8 cellular contexts compared by ENCODE assay signal in the genomic region with DNA sequence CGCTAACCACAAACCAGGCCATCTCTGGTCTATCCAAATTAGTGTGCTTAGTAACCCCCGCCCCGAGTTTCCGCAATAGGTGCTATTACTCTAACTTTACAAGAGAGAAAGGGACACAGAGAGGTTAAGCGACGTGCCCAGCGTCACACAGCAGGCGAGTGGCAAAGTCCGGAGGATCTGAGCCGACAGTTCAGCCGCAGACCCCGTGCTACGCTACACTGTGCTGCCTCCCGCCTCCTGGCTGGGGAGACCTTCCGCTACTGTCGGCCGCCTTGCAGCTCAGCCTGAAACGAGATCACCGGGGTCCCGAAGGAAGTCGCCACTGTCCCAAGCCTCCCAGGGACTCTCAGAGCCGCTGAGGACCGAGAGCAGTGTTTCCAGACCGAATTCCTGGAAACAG. TPM values are rescaled to one million over a fixed set of nuclear protein-coding genes. Genes with fewer than 3 reads are reported as not detected.
DNase-seq lines count a peak whose midpoint lies in the region; TF ChIP-seq lines count a peak whose summit lies in the region.

No MANE protein-coding gene starts in this region.

- H3K4me1 ChIP-seq in ACC112 (ENCODE audit: control insufficient read depth, insufficient read depth, low read length, unreplicated experiment), result peaks cover 12% of the 10 kb centered on the region
- peaks cover 20% of the 10 kb centered on the region for H3K4me1 ChIP-seq in muscle layer of colon (ENCODE audit: insufficient read depth, low read length)

- peak overlapping the region in 1 of 3 donors; percentile 55 for H3K27ac Mint-ChIP-seq in IgD-negative memory B cell
- peak overlapping the region; percentile 77 for H3K27ac Mint-ChIP-seq in chondrocyte (ENCODE audit: unreplicated experiment)

- no peaks in the 10 kb centered on the region for H3K9me3 Mint-ChIP-seq in IgD-negative memory B cell
- H3K9me3 Mint-ChIP-seq in chondrocyte (ENCODE audit: low read depth), result no peaks in the 10 kb centered on the region

- peaks cover 27% of the 10 kb centered on the region for H3K79me2 ChIP-seq in ACC112 (ENCODE audit: control insufficient read depth, insufficient read depth, low read length, unreplicated experiment)

- H3K27me3 Mint-ChIP-seq in IgD-negative memory B cell (peaks cover 5% of the 10 kb centered on the region), chondrocyte (ENCODE audit: low read depth) (no peaks in the 10 kb centered on the region)

- H3K27ac ChIP-seq in ACC112 (ENCODE audit: low read depth, low read length), result no peak overlapping the region
- no peak overlapping the region for H3K27ac ChIP-seq in muscle layer of colon (ENCODE audit: low read depth, low read length)

- H3K4me1 Mint-ChIP-seq in IgD-negative memory B cell (peaks cover 16 to 29% (median 21%) of the 10 kb centered on the region in 3 donors), chondrocyte (ENCODE audit: low read depth) (peaks cover 25% of the 10 kb centered on the region)

- no peaks in the 10 kb centered on the region for H3K9me3 ChIP-seq in muscle layer of colon (ENCODE audit: low read length)

- H3K4me3 Mint-ChIP-seq in IgD-negative memory B cell, result peak overlapping the region; percentile 82 to 92 (median 90)
- peak overlapping the region; percentile 81 for H3K4me3 Mint-ChIP-seq in chondrocyte (ENCODE audit: unreplicated experiment)

- DNase-seq in chondrocyte (ENCODE audit: low spot score), result no peak
- no peak for DNase-seq in cerebellum (ENCODE audit: low spot score)
- no peak for DNase-seq in GF-D8 (lab: John Stamatoyannopoulos, UW)
- DNase-seq in NOMO-1 treated with DMSO at 0.1 percent for 48 hours (lab: John Stamatoyannopoulos, UW; ENCODE audit: unreplicated experiment), result no peak
- DNase-seq in ecto neural progenitor cell (ENCODE audit: low spot score), result no peak

- H3K36me3 Mint-ChIP-seq in IgD-negative memory B cell (no peaks in the 10 kb centered on the region), chondrocyte (ENCODE audit: low read depth) (peaks cover 9% of the 10 kb centered on the region)

- H2AFZ ChIP-seq in ACC112 (ENCODE audit: low read length, unreplicated experiment), result no peak overlapping the region

- H3K27me3 ChIP-seq in ACC112 (ENCODE audit: insufficient read depth, low read length), result no peaks in the 10 kb centered on the region
- no peaks in the 10 kb centered on the region for H3K27me3 ChIP-seq in muscle layer of colon (ENCODE audit: control insufficient read depth in 1 of 2, insufficient read depth in 2 of 2, low read length in 2 of 2)

- peaks cover 6% of the 10 kb centered on the region; the same call in 1 of the 2 replicates for H3K36me3 ChIP-seq in ACC112 (ENCODE audit: insufficient read depth, low read length)
- peaks cover 30% of the 10 kb centered on the region for H3K36me3 ChIP-seq in muscle layer of colon (ENCODE audit: insufficient read depth, low read length)

- H3K9ac ChIP-seq in muscle layer of colon (ENCODE audit: low read length), result peak overlapping the region; percentile 27

- H3K4me3 ChIP-seq in ACC112 (ENCODE audit: low read depth, low read length) (peak overlapping the region; percentile 93), muscle layer of colon (ENCODE audit: low read depth in 1 of 2, low read length in 2 of 2) (peak overlapping the region; percentile 73 to 90)

- no peak for TF ChIP-seq CTCF in chondrocyte (IDR thresholded peaks at IDR 0.05)

RNA-seq across cellular contexts. Expression of gene INTS1, which starts 0.8 kb away (rescaled TPM):
- polyA plus RNA-seq in IgD-negative memory B cell, result 23.4 TPM
- total RNA-seq in chondrocyte (74.8 to 94.4 TPM (median 80.4 TPM) in 3 replicates), cerebellum (31.7 TPM)

RNA-seq across cellular contexts. Expression of gene MAFK, which starts 27.1 kb away (rescaled TPM):
- polyA plus RNA-seq in IgD-negative memory B cell, result 0.81 TPM
- total RNA-seq in chondrocyte (21.4 to 36.1 TPM (median 35.9 TPM) in 3 replicates), cerebellum (3.7 TPM)

RNA-seq across cellular contexts. Expression of gene MICALL2, which starts 44.1 kb away (rescaled TPM):
- polyA plus RNA-seq in IgD-negative memory B cell, result not detected
- total RNA-seq in chondrocyte, result 44.5 to 56.9 TPM (median 45.2 TPM) in 3 replicates
- total RNA-seq in cerebellum, result 13.5 TPM

RNA-seq across cellular contexts. Expression of gene TMEM184A, which starts 52.6 kb away (rescaled TPM):
- polyA plus RNA-seq in IgD-negative memory B cell, result 0.08 TPM
- total RNA-seq in chondrocyte, result 0.07 to 0.22 TPM (median 0.15 TPM) in 3 replicates
- total RNA-seq in cerebellum, result 0.18 TPM
